Comparison of ENCODE assay signal across 9 cellular contexts in genomic region chr1:40848530-40849189, GRCh38. TPM values are rescaled to one million over a fixed set of nuclear protein-coding genes. Genes with fewer than 3 reads are reported as not detected.
DNase-seq lines count a peak whose midpoint lies in the region; ATAC-seq, FAIRE-seq and TF ChIP-seq lines count a peak whose summit lies in the region.
"Had no signal": no experiment of that assay in that cellular context is flagged by ENCODE, and none has a peak within 500 bp of the region (broad histone marks: within the 10 kb centered on the region; RNA-seq: fewer than 3 reads in every experiment).

No MANE protein-coding gene starts in this region.

- H3K4me1 Mint-ChIP-seq in T-helper 1 cell treated with Interleukin-12 subunit alpha and Interleukin-12 subunit beta and Interleukin-4 antibody, amounts not matched to agents 30 μg/mL and 1 μg/mL, for 36 hours (ENCODE audit: low read depth) = peaks cover 20% of the 10 kb centered on the region

- intact Hi-C loops in pancreas (cut with DNase I) = loop anchor here in 1 of 3 donors (5.0 to 10.0 kb wide), 2 partner anchors 104 to 224 kb away; no protein-coding TSS in a partner anchor

- DNase-seq in activated T-cell treated with anti-CD3 and anti-CD28 coated beads for 48 hours (ENCODE audit: low read depth) (peak; percentile 15), NCI-H1417 treated with DMSO at 0.1 percent for 48 hours (lab: John Stamatoyannopoulos, UW) (peak; percentile 53), foreskin fibroblast (peak; percentile 63 to 89), pancreas (peak; percentile 76 to 87 (median 80)), 8988T (no peak)
- DNase-seq in activated T-cell treated with anti-CD3 and anti-CD28 coated beads, Interleukin-2, amount 50 U/mL, for 1 hour = no peak

- peaks cover 9 to 20% (median 9%) of the 10 kb centered on the region in 3 donors for H3K4me1 ChIP-seq in pancreas

- H3K4me3 ChIP-seq in foreskin fibroblast (ENCODE audit: low read depth in 1 of 2, low read length in 2 of 2) = no peak overlapping the region
- H3K4me3 ChIP-seq in pancreas = no peak overlapping the region

- no peak for FAIRE-seq in pancreas (lab: Jason Lieb, UNC)

- H3K27ac Mint-ChIP-seq in T-helper 1 cell treated with Interleukin-12 subunit alpha and Interleukin-12 subunit beta and Interleukin-4 antibody, amounts not matched to agents 30 μg/mL and 1 μg/mL, for 36 hours = peak overlapping the region; percentile 73

- 13 to 15% methylated on average over 6 of the region's 6 CpGs for WGBS in pancreas, 2 donors

- H3K4me3 Mint-ChIP-seq in T-helper 1 cell treated with Interleukin-12 subunit alpha and Interleukin-12 subunit beta and Interleukin-4 antibody, amounts not matched to agents 30 μg/mL and 1 μg/mL, for 36 hours = no peak overlapping the region
- H3K4me3 Mint-ChIP-seq: central memory CD8-positive, alpha-beta T cell had no signal

- H3K9me3 ChIP-seq in pancreas = no peaks in the 10 kb centered on the region

- no peaks in the 10 kb centered on the region for H3K36me3 Mint-ChIP-seq in T-helper 1 cell treated with Interleukin-12 subunit alpha and Interleukin-12 subunit beta and Interleukin-4 antibody, amounts not matched to agents 30 μg/mL and 1 μg/mL, for 36 hours (ENCODE audit: low read depth)

- no peaks in the 10 kb centered on the region for H3K36me3 ChIP-seq in pancreas

- ATAC-seq in pancreas = peak; percentile 89 to 95 (median 94)
- ATAC-seq in GM18867 (IDR thresholded peaks at IDR 0.05; ENCODE audit: unreplicated experiment) = no peak

- peaks cover 4% of the 10 kb centered on the region for H3K27me3 Mint-ChIP-seq in T-helper 1 cell treated with Interleukin-12 subunit alpha and Interleukin-12 subunit beta and Interleukin-4 antibody, amounts not matched to agents 30 μg/mL and 1 μg/mL, for 36 hours (ENCODE audit: low read depth)
- H3K27me3 Mint-ChIP-seq: central memory CD8-positive, alpha-beta T cell had no signal

- no peaks in the 10 kb centered on the region for H3K9me3 Mint-ChIP-seq in T-helper 1 cell treated with Interleukin-12 subunit alpha and Interleukin-12 subunit beta and Interleukin-4 antibody, amounts not matched to agents 30 μg/mL and 1 μg/mL, for 36 hours
- H3K9me3 Mint-ChIP-seq: central memory CD8-positive, alpha-beta T cell had no signal

- peak overlapping the region in 2 of 4 donors; percentile 28 to 65 for H3K27ac ChIP-seq in pancreas

- H3K27me3 ChIP-seq in pancreas = no peaks in the 10 kb centered on the region

- TF ChIP-seq CTCF in foreskin fibroblast (IDR thresholded peaks at IDR 0.05; ENCODE audit: low read depth, low read length) (peak; percentile 94), pancreas (IDR thresholded peaks at IDR 0.05) (peak; percentile 72 to 82 (median 79))

RNA-seq across cellular contexts. Expression of gene CITED4, which starts 13.5 kb away (rescaled TPM):
- total RNA-seq in pancreas = 10 to 100 TPM; 41.1 to 81.2 (median 51.1) TPM
- 10 to 100 TPM; 47.8 to 63.3 TPM for polyA plus RNA-seq in pancreas

Comparison
In these comparisons a context has a peak if more than half of its experiments do, and no peak if none do; other contexts are left out.
1. DNase-seq: peak in activated T-cell treated with anti-CD3 and anti-CD28 coated beads for 48 hours (single experiment), NCI-H1417 treated with DMSO at 0.1 percent for 48 hours (single experiment), foreskin fibroblast (2 of 2) and pancreas (6 of 6); none in activated T-cell treated with anti-CD3 and anti-CD28 coated beads, Interleukin-2, amount 50 U/mL, for 1 hour (single experiment) and 8988T (single experiment).